ENCODE assay signal across 8 cellular contexts in genomic region chr4:183504064-183504929, GRCh38. TPM values are rescaled to one million over a fixed set of nuclear protein-coding genes. Genes with fewer than 3 reads are reported as not detected.
DNase-seq lines count a peak whose midpoint lies in the region; ATAC-seq and TF ChIP-seq lines count a peak whose summit lies in the region.

No MANE protein-coding gene starts in this region.

- H3K4me3 Mint-ChIP-seq in GM23338, result peak overlapping the region; percentile 94
- peak overlapping the region; percentile 92 for H3K4me3 Mint-ChIP-seq in activated T-helper 2 cell treated with anti-CD3 and anti-CD28 coated beads, Interferon-gamma antibody, Interleukin-2, Interleukin-4, amounts not matched to agents 10 μg/mL and 5 μg/mL and 100 μg/mL, durations not matched to agents 14 hours and 24 hours and 36 hours (ENCODE audit: low read depth)
- H3K4me3 Mint-ChIP-seq in natural killer cell treated with Interleukin-12 subunit alpha and Interleukin-12 subunit beta and Interleukin-15 and Interleukin-18, amount 100 ng/mL, for 72 hours, result peak overlapping the region; percentile 97

- H3K36me3 Mint-ChIP-seq in GM23338 (ENCODE audit: low read depth), result no peaks in the 10 kb centered on the region
- H3K36me3 Mint-ChIP-seq in activated T-helper 2 cell treated with anti-CD3 and anti-CD28 coated beads, Interferon-gamma antibody, Interleukin-2, Interleukin-4, amounts not matched to agents 10 μg/mL and 5 μg/mL and 100 μg/mL, durations not matched to agents 14 hours and 24 hours and 36 hours (ENCODE audit: low read depth), result peaks cover 4% of the 10 kb centered on the region
- no peaks in the 10 kb centered on the region for H3K36me3 Mint-ChIP-seq in natural killer cell treated with Interleukin-12 subunit alpha and Interleukin-12 subunit beta and Interleukin-15 and Interleukin-18, amount 100 ng/mL, for 72 hours

- peaks cover 43% of the 10 kb centered on the region for H3K79me2 ChIP-seq in GM23338 (replicated peaks; ENCODE audit: insufficient read depth)

- no peaks in the 10 kb centered on the region for H3K9me2 ChIP-seq in GM23338 (ENCODE audit: insufficient read depth)

- H3K4me1 ChIP-seq in GM23338 (ENCODE audit: insufficient read depth), result peaks cover 18% of the 10 kb centered on the region

- no peaks in the 10 kb centered on the region for H3K36me3 ChIP-seq in GM23338 (ENCODE audit: insufficient read depth)

- intact Hi-C loops in activated T-helper 2 cell treated with anti-CD3 and anti-CD28 coated beads, Interferon-gamma antibody, Interleukin-2, Interleukin-4, amounts not matched to agents 10 μg/mL and 5 μg/mL and 100 μg/mL, durations not matched to agents 14 hours and 24 hours and 36 hours (cut with micrococcal nuclease), result loop anchor here (1.0 to 10.0 kb wide), 6 partner anchors 155 to 1701 kb away; partner anchors contain the start of genes CASP3, CFAP97, DCTD and PRIMPOL

- peak overlapping the region; percentile 87 for H2AFZ ChIP-seq in GM23338

- no peaks in the 10 kb centered on the region for H3F3A ChIP-seq in GM23338 (replicated peaks; ENCODE audit: low read depth)

- peak overlapping the region; percentile 83 for H3K27ac ChIP-seq in GM23338 (ENCODE audit: low read depth)

- TF ChIP-seq CTCF in GM23338 (conservative IDR thresholded peaks at IDR 0.05; ENCODE audit: low read depth in 2 of 2), result peak in 1 of 2 experiments; percentile 18; a peak in 1 of 4 replicates
- TF ChIP-seq CTCF in fibroblast of mammary gland (conservative IDR thresholded peaks at IDR 0.05; ENCODE audit: control insufficient read depth, insufficient read depth, low read depth, low read length), result peak; percentile 3

- H3K27me3 ChIP-seq in GM23338 (ENCODE audit: insufficient read depth), result no peaks in the 10 kb centered on the region

- peak overlapping the region; percentile 87 for H3K4me2 ChIP-seq in GM23338

- H4K20me1 ChIP-seq in GM23338 (replicated peaks; ENCODE audit: insufficient read depth), result peaks cover 11% of the 10 kb centered on the region

- no peaks in the 10 kb centered on the region for H3K9me3 Mint-ChIP-seq in GM23338
- H3K9me3 Mint-ChIP-seq in activated T-helper 2 cell treated with anti-CD3 and anti-CD28 coated beads, Interferon-gamma antibody, Interleukin-2, Interleukin-4, amounts not matched to agents 10 μg/mL and 5 μg/mL and 100 μg/mL, durations not matched to agents 14 hours and 24 hours and 36 hours, result no peaks in the 10 kb centered on the region
- no peaks in the 10 kb centered on the region for H3K9me3 Mint-ChIP-seq in natural killer cell treated with Interleukin-12 subunit alpha and Interleukin-12 subunit beta and Interleukin-15 and Interleukin-18, amount 100 ng/mL, for 72 hours

- peak overlapping the region; percentile 88 for H3K27ac Mint-ChIP-seq in GM23338
- peak overlapping the region; percentile 85 for H3K27ac Mint-ChIP-seq in activated T-helper 2 cell treated with anti-CD3 and anti-CD28 coated beads, Interferon-gamma antibody, Interleukin-2, Interleukin-4, amounts not matched to agents 10 μg/mL and 5 μg/mL and 100 μg/mL, durations not matched to agents 14 hours and 24 hours and 36 hours
- H3K27ac Mint-ChIP-seq in natural killer cell treated with Interleukin-12 subunit alpha and Interleukin-12 subunit beta and Interleukin-15 and Interleukin-18, amount 100 ng/mL, for 72 hours, result peak overlapping the region; percentile 93 to 97

- peaks cover 16% of the 10 kb centered on the region for H3K4me1 Mint-ChIP-seq in GM23338
- peaks cover 35% of the 10 kb centered on the region for H3K4me1 Mint-ChIP-seq in activated T-helper 2 cell treated with anti-CD3 and anti-CD28 coated beads, Interferon-gamma antibody, Interleukin-2, Interleukin-4, amounts not matched to agents 10 μg/mL and 5 μg/mL and 100 μg/mL, durations not matched to agents 14 hours and 24 hours and 36 hours (ENCODE audit: low read depth)
- peaks cover 12 to 13% of the 10 kb centered on the region in 2 donors for H3K4me1 Mint-ChIP-seq in natural killer cell treated with Interleukin-12 subunit alpha and Interleukin-12 subunit beta and Interleukin-15 and Interleukin-18, amount 100 ng/mL, for 72 hours (ENCODE audit: low read depth in 2 of 2)

- peak; percentile 71 for ATAC-seq in GM23338
- ATAC-seq in natural killer cell treated with Interleukin-12 subunit alpha and Interleukin-12 subunit beta and Interleukin-15 and Interleukin-18, amount 100 ng/mL, for 72 hours, result peak; percentile 91 to 94
- peak; percentile 81 for ATAC-seq in stimulated activated naive CD8-positive, alpha-beta T cell treated with anti-CD3 and anti-CD28 coated beads, Interleukin-15, Interleukin-2, amounts not matched to agents 100 U/mL and 50 U/mL, for 24 hours

- peaks cover 4% of the 10 kb centered on the region for H3K27me3 Mint-ChIP-seq in GM23338 (ENCODE audit: insufficient read depth, low read depth, poor library complexity)
- no peaks in the 10 kb centered on the region for H3K27me3 Mint-ChIP-seq in activated T-helper 2 cell treated with anti-CD3 and anti-CD28 coated beads, Interferon-gamma antibody, Interleukin-2, Interleukin-4, amounts not matched to agents 10 μg/mL and 5 μg/mL and 100 μg/mL, durations not matched to agents 14 hours and 24 hours and 36 hours (ENCODE audit: low read depth)
- no peaks in the 10 kb centered on the region for H3K27me3 Mint-ChIP-seq in natural killer cell treated with Interleukin-12 subunit alpha and Interleukin-12 subunit beta and Interleukin-15 and Interleukin-18, amount 100 ng/mL, for 72 hours

- DNase-seq in EH (ENCODE audit: low read depth) (peak; percentile 98), GM23338 (ENCODE audit: low spot score) (peak; percentile 98), LHCN-M2 (ENCODE audit: low read depth) (peak; percentile 96), RPMI7951 (ENCODE audit: low read depth) (peak; percentile 95), fibroblast of mammary gland (ENCODE audit: low read depth) (peak; percentile 95)
- DNase-seq in activated T-helper 2 cell treated with anti-CD3 and anti-CD28 coated beads, Interferon-gamma antibody, Interleukin-2, Interleukin-4, amounts not matched to agents 10 μg/mL and 5 μg/mL and 100 μg/mL, durations not matched to agents 14 hours and 24 hours and 36 hours (ENCODE audit: low spot score), result peak; percentile 99
- peak; percentile 100 for DNase-seq in natural killer cell treated with Interleukin-12 subunit alpha and Interleukin-12 subunit beta and Interleukin-15 and Interleukin-18, amount 100 ng/mL, for 72 hours (ENCODE audit: low spot score)
- peak; percentile 100 for DNase-seq in stimulated activated naive CD8-positive, alpha-beta T cell treated with anti-CD3 and anti-CD28 coated beads, Interleukin-15, Interleukin-2, amounts not matched to agents 100 U/mL and 50 U/mL, for 24 hours

- peak overlapping the region; percentile 67 for H3K4me3 ChIP-seq in GM23338
- peak overlapping the region; percentile 91 for H3K4me3 ChIP-seq in fibroblast of mammary gland (ENCODE audit: control insufficient read depth, low read depth, low read length)

TF ChIP-seq in GM23338, 12 proteins besides CTCF, POLR2A, EP300 and RAD21 (continues in another document):
- TF ChIP-seq ZNF331 (CRISPR knock-in tag; IDR thresholded peaks at IDR 0.05; ENCODE audit: low read depth) (no peak), REST (IDR thresholded peaks at IDR 0.05; ENCODE audit: unreplicated experiment) (no peak), STAT1 (IDR thresholded peaks at IDR 0.05; ENCODE audit: unreplicated experiment) (no peak), JUNB (IDR thresholded peaks at IDR 0.05; ENCODE audit: unreplicated experiment) (no peak), ZNF114 (CRISPR knock-in tag; IDR thresholded peaks at IDR 0.05) (no peak)

RNA-seq across cellular contexts. Expression of gene ING2, which starts 0.6 kb away (rescaled TPM):
- total RNA-seq in GM23338 (2014; rRNA removed; shearing (Covaris generic)), result 18.5 and 21.5 TPM in 2 replicates
- polyA plus RNA-seq in GM23338 (2016; fragmentation: Nextera tagmentation; extraction: Ambion mirVana), result 32.8 and 34.2 TPM in 2 replicates
- total RNA-seq in LHCN-M2 (2014; rRNA removed), result 7.1 and 11.1 TPM in 2 replicates
- 9.6 TPM for polyA plus RNA-seq in LHCN-M2 (2012)
- 11.8 and 17.7 TPM in 2 replicates for total RNA-seq in RPMI7951 (2014; rRNA removed; shearing (Covaris generic))
- 14.6 and 15.3 TPM in 2 replicates for total RNA-seq in activated T-helper 2 cell treated with anti-CD3 and anti-CD28 coated beads, Interferon-gamma antibody, Interleukin-2, Interleukin-4, amounts not matched to agents 10 μg/mL and 5 μg/mL and 100 μg/mL, durations not matched to agents 14 hours and 24 hours and 36 hours
- 1 to 10 TPM; 6.3 to 7.7 TPM for total RNA-seq in natural killer cell treated with Interleukin-12 subunit alpha and Interleukin-12 subunit beta and Interleukin-15 and Interleukin-18, amount 100 ng/mL, for 72 hours

RNA-seq across cellular contexts. Expression of gene CDKN2AIP, which starts 59.9 kb away (rescaled TPM):
- 22.4 and 27.2 TPM in 2 replicates for total RNA-seq in GM23338 (2014; rRNA removed; shearing (Covaris generic))
- polyA plus RNA-seq in GM23338 (2016; fragmentation: Nextera tagmentation; extraction: Ambion mirVana), result 12.9 and 15.2 TPM in 2 replicates
- 15.3 and 18.9 TPM in 2 replicates for total RNA-seq in LHCN-M2 (2014; rRNA removed)
- 5.8 TPM for polyA plus RNA-seq in LHCN-M2 (2012)
- 15.6 and 16.9 TPM in 2 replicates for total RNA-seq in RPMI7951 (2014; rRNA removed; shearing (Covaris generic))
- total RNA-seq in activated T-helper 2 cell treated with anti-CD3 and anti-CD28 coated beads, Interferon-gamma antibody, Interleukin-2, Interleukin-4, amounts not matched to agents 10 μg/mL and 5 μg/mL and 100 μg/mL, durations not matched to agents 14 hours and 24 hours and 36 hours, result 23.3 and 25.3 TPM in 2 replicates
- total RNA-seq in natural killer cell treated with Interleukin-12 subunit alpha and Interleukin-12 subunit beta and Interleukin-15 and Interleukin-18, amount 100 ng/mL, for 72 hours, result 10 to 100 TPM; 22.0 to 22.7 TPM

Comparison
In these comparisons a context has a peak if more than half of its experiments do, and no peak if none do; other contexts are left out.
1. Peak in every context shown above with its lines: DNase-seq, ATAC-seq, H3K4me3 ChIP-seq and H3K27ac ChIP-seq.